ENCODE assay signal across 15 cellular contexts in genomic region chr5:14452685-14453084, GRCh38.
A peak's percentile ranks its signal among the peaks of the same experiment; 100 is the strongest.
DNase-seq lines count a peak whose midpoint lies in the region; ATAC-seq and TF ChIP-seq lines count a peak whose summit lies in the region.
"Had no signal": no experiment of that assay in that cellular context is flagged by ENCODE, and none has a peak within 500 bp of the region (broad histone marks: within the 10 kb centered on the region; RNA-seq: fewer than 3 reads in every experiment).

No MANE protein-coding gene starts in this region.

- no peaks in the 10 kb centered on the region for H3K27me3 Mint-ChIP-seq in mesothelial cell of epicardium (ENCODE audit: low read depth)
- H3K27me3 Mint-ChIP-seq: activated naive CD4-positive, alpha-beta T cell treated with anti-CD3 and anti-CD28 coated beads, Interleukin-2, amount 50 U/mL, for 24 hours had no signal

- peaks cover 70% of the 10 kb centered on the region for H3K4me1 Mint-ChIP-seq in mesothelial cell of epicardium
- H3K4me1 Mint-ChIP-seq: activated naive CD4-positive, alpha-beta T cell treated with anti-CD3 and anti-CD28 coated beads, Interleukin-2, amount 50 U/mL, for 24 hours had no signal

- peaks cover 20% of the 10 kb centered on the region for H3K36me3 Mint-ChIP-seq in mesothelial cell of epicardium
- H3K36me3 Mint-ChIP-seq: activated naive CD4-positive, alpha-beta T cell treated with anti-CD3 and anti-CD28 coated beads, Interleukin-2, amount 50 U/mL, for 24 hours had no signal

- TF ChIP-seq EP300 in SK-N-SH (IDR thresholded peaks at IDR 0.05; ENCODE audit: borderline replicate concordance in 1 of 2, low read depth in 1 of 2, low read length in 1 of 2), result no peak
- no peak for TF ChIP-seq EP300 in transverse colon (IDR thresholded peaks at IDR 0.05; ENCODE audit: low read depth)

- peaks cover 51 to 57% of the 10 kb centered on the region in 2 experiments for H3K36me3 ChIP-seq in SK-N-SH (replicated peaks in 1 of 2; ENCODE audit: control insufficient read depth in 1 of 2, insufficient read depth in 2 of 2, low read length in 1 of 2)
- H3K36me3 ChIP-seq in transverse colon, result no peaks in the 10 kb centered on the region

- no peak for ATAC-seq in SK-N-SH treated with all-trans-retinoic acid at 6 μM for 48 hours

- WGBS in SK-N-SH (ENCODE audit: low lambda C conversion rate), result 29% methylated on average over 3 of the region's 3 CpGs
- 50 to 88% methylated on average over 3 of the region's 3 CpGs for WGBS in transverse colon (ENCODE audit: low coverage in 1 of 2), 2 donors

- H2AFZ ChIP-seq in SK-N-SH (ENCODE audit: low read depth), result no peak overlapping the region

- in situ Hi-C loops in transverse colon (cut with MboI; ENCODE audit: low pct_ligation_motif_present in 1 of 4, low pct_unique_long_range_greater_than_20kb in 1 of 4, low sequenced_read_pairs in 3 of 4) (no loop called here), G401 (cut with HindIII; ENCODE audit: low sequenced_read_pairs) (no loop called here)

- H3K9ac ChIP-seq in SK-N-SH, result peak overlapping the region; percentile 36; the same call in 1 of the 2 replicates
- H3K9ac ChIP-seq: KMS-11 had no signal

- no peaks in the 10 kb centered on the region for H3K9me3 Mint-ChIP-seq in mesothelial cell of epicardium
- H3K9me3 Mint-ChIP-seq: activated naive CD4-positive, alpha-beta T cell treated with anti-CD3 and anti-CD28 coated beads, Interleukin-2, amount 50 U/mL, for 24 hours had no signal

- H3K4me3 Mint-ChIP-seq in mesothelial cell of epicardium, result no peak overlapping the region
- H3K4me3 Mint-ChIP-seq: activated naive CD4-positive, alpha-beta T cell treated with anti-CD3 and anti-CD28 coated beads, Interleukin-2, amount 50 U/mL, for 24 hours had no signal

- POLR2A ChIA-PET in SK-N-SH (lab: Yijun Ruan, JAX), result no interaction called here

- no peak for TF ChIP-seq RAD21 in SK-N-SH (IDR thresholded peaks at IDR 0.05; ENCODE audit: low read length)

- H4K20me1 ChIP-seq in SK-N-SH (ENCODE audit: insufficient read depth), result peaks cover 49% of the 10 kb centered on the region

- H3K4me3 ChIP-seq in SK-N-SH (ENCODE audit: low read depth in 2 of 2, low read length in 1 of 2), result no peak overlapping the region
- no peak overlapping the region for H3K4me3 ChIP-seq in dorsolateral prefrontal cortex
- H3K4me3 ChIP-seq in transverse colon, result no peak overlapping the region

- DNase-seq in SK-N-SH (no peak), dorsolateral prefrontal cortex (no peak), mesothelial cell of epicardium (ENCODE audit: low spot score in 2 of 2, unreplicated experiment in 2 of 2) (no peak), transverse colon (no peak), G401 (ENCODE audit: low spot score) (no peak), GOT3 (lab: John Stamatoyannopoulos, UW) (no peak)
- DNase-seq in stimulated activated CD4-positive, alpha-beta T cell treated with anti-CD3 and anti-CD28 coated beads, Interleukin-1b, Interleukin-23, amount 100 ng/mL, for 48 hours, result no peak
- DNase-seq: Calu3, islet precursor cell, NCI-H1694, retina, SHP77 had no signal

- no peaks in the 10 kb centered on the region for H3K9me2 ChIP-seq in SK-N-SH

- H3K27ac ChIP-seq in SK-N-SH (ENCODE audit: low read depth in 2 of 2, low read length in 1 of 2) (peak overlapping the region; percentile 98 to 100), dorsolateral prefrontal cortex (peak overlapping the region in 35 of 59 donors; percentile 5 to 76 (median 48)), transverse colon (peak overlapping the region; percentile 3 to 34 (median 20))
- H3K27ac ChIP-seq: KMS-11 had no signal

- H3F3A ChIP-seq in SK-N-SH (replicated peaks; ENCODE audit: insufficient read depth), result peaks cover 59% of the 10 kb centered on the region

- no peak for TF ChIP-seq POLR2A in transverse colon (IDR thresholded peaks at IDR 0.05)

- peaks cover 93% of the 10 kb centered on the region for H3K79me2 ChIP-seq in SK-N-SH (ENCODE audit: insufficient read depth)

- H3K9me3 ChIP-seq in SK-N-SH, result no peaks in the 10 kb centered on the region
- no peaks in the 10 kb centered on the region for H3K9me3 ChIP-seq in transverse colon

- peak overlapping the region; percentile 60 for H3K4me2 ChIP-seq in SK-N-SH
- H3K4me2 ChIP-seq: KMS-11 had no signal

- peak overlapping the region; percentile 94 for H3K27ac Mint-ChIP-seq in mesothelial cell of epicardium
- H3K27ac Mint-ChIP-seq: activated naive CD4-positive, alpha-beta T cell treated with anti-CD3 and anti-CD28 coated beads, Interleukin-2, amount 50 U/mL, for 24 hours had no signal

- H3K4me1 ChIP-seq in SK-N-SH (ENCODE audit: control insufficient read depth in 1 of 2, insufficient read depth in 2 of 2, low read depth in 1 of 2, low read length in 1 of 2), result peaks cover 60 to 79% of the 10 kb centered on the region in 2 experiments
- peaks cover 11 to 23% (median 16%) of the 10 kb centered on the region in 4 donors for H3K4me1 ChIP-seq in transverse colon

- intact Hi-C loops in dorsolateral prefrontal cortex (cut with DNase I) (loop anchor here in 1 of 2 donors (5.0 kb wide), 1 partner anchor 55 kb away; no protein-coding TSS in a partner anchor), transverse colon (cut with DNase I; ENCODE audit: low total_unique reads) (no loop called here)

- H3K27me3 ChIP-seq in SK-N-SH (ENCODE audit: insufficient read depth), result no peaks in the 10 kb centered on the region
- no peaks in the 10 kb centered on the region for H3K27me3 ChIP-seq in dorsolateral prefrontal cortex
- no peaks in the 10 kb centered on the region for H3K27me3 ChIP-seq in transverse colon

- no peak for TF ChIP-seq CTCF in SK-N-SH (IDR thresholded peaks at IDR 0.05)
- no peak for TF ChIP-seq CTCF in dorsolateral prefrontal cortex (IDR thresholded peaks at IDR 0.05 in 54 of 56, conservative IDR thresholded peaks at IDR 0.05 in 2 of 56; ENCODE audit: low read depth in 1 of 56, partially characterized antibody in 56 of 56)
- TF ChIP-seq CTCF in mesothelial cell of epicardium (IDR thresholded peaks at IDR 0.05; ENCODE audit: unreplicated experiment), result no peak
- TF ChIP-seq CTCF in transverse colon (IDR thresholded peaks at IDR 0.05), result no peak

- CTCF ChIA-PET in SK-N-SH (lab: Yijun Ruan, JAX), result no interaction called here

TF ChIP-seq in SK-N-SH, 30 proteins besides CTCF, POLR2A, EP300 and RAD21 (continues in another document):
- TF ChIP-seq MAX (IDR thresholded peaks at IDR 0.05; ENCODE audit: low read depth), result no peak
- no peak for TF ChIP-seq RXRA (IDR thresholded peaks at IDR 0.05; ENCODE audit: borderline replicate concordance, low read depth)
- no peak for TF ChIP-seq MXI1 (IDR thresholded peaks at IDR 0.05; ENCODE audit: low read depth, low read length)
- TF ChIP-seq TCF12 (IDR thresholded peaks at IDR 0.05), result peak; percentile 78
- TF ChIP-seq FOSL2 (IDR thresholded peaks at IDR 0.05; ENCODE audit: borderline replicate concordance, low read depth), result no peak
- no peak for TF ChIP-seq FOXJ3 (CRISPR knock-in tag; IDR thresholded peaks at IDR 0.05)
- no peak for TF ChIP-seq TAF1 (IDR thresholded peaks at IDR 0.05; ENCODE audit: borderline replicate concordance, low read depth, low read length)
- TF ChIP-seq CHD2 (IDR thresholded peaks at IDR 0.05; ENCODE audit: low read length, partially characterized antibody), result no peak
- TF ChIP-seq NFIC (IDR thresholded peaks at IDR 0.05; ENCODE audit: borderline replicate concordance), result no peak
- TF ChIP-seq FOXM1 (IDR thresholded peaks at IDR 0.05; ENCODE audit: low read depth), result peak; percentile 70; the same call in 1 of the 2 replicates
- TF ChIP-seq PBX3 (IDR thresholded peaks at IDR 0.05), result no peak
- no peak for TF ChIP-seq RFX5 (IDR thresholded peaks at IDR 0.05; ENCODE audit: low read length)

TF ChIP-seq in SK-N-SH treated with all-trans-retinoic acid at 6 μM for 48 hours, 23 proteins besides CTCF, POLR2A, EP300 and RAD21:
- TF ChIP-seq SNAI2 (CRISPR knock-in tag; IDR thresholded peaks at IDR 0.05) (no peak), ZC3H10 (CRISPR knock-in tag; IDR thresholded peaks at IDR 0.05) (no peak), BACH2 (CRISPR knock-in tag; IDR thresholded peaks at IDR 0.05; ENCODE audit: borderline replicate concordance) (no peak), CSRNP3 (CRISPR knock-in tag; IDR thresholded peaks at IDR 0.05) (no peak), TOX (CRISPR knock-in tag; IDR thresholded peaks at IDR 0.05; ENCODE audit: borderline replicate concordance) (no peak), POU6F1 (CRISPR knock-in tag; IDR thresholded peaks at IDR 0.05; ENCODE audit: borderline replicate concordance, low read depth) (no peak)

Comparison
In these comparisons a context has a peak if more than half of its experiments do, and no peak if none do; other contexts are left out.
1. H3K27ac ChIP-seq: peak in every context shown above with its lines; median percentile 99 in SK-N-SH; 48 in dorsolateral prefrontal cortex; 20 in transverse colon.